Comparison of ENCODE assay signal across 8 cellular contexts in genomic region chr15:68352401-68353062, GRCh38.
DNase-seq lines count a peak whose midpoint lies in the region; TF ChIP-seq lines count a peak whose summit lies in the region.

No MANE protein-coding gene starts in this region.

- no peak for TF ChIP-seq POLR2A in tibial nerve (IDR thresholded peaks at IDR 0.05)

- no peak for TF ChIP-seq CTCF in MCF 10A (IDR thresholded peaks at IDR 0.05; ENCODE audit: unreplicated experiment)
- no peak for TF ChIP-seq CTCF in tibial nerve (IDR thresholded peaks at IDR 0.05)

- no peaks in the 10 kb centered on the region for H3K36me3 ChIP-seq in SJSA1
- no peaks in the 10 kb centered on the region for H3K36me3 ChIP-seq in mesodermal cell (ENCODE audit: control insufficient read depth, insufficient read depth, low read length)
- H3K36me3 ChIP-seq in tibial nerve, result no peaks in the 10 kb centered on the region

- no peaks in the 10 kb centered on the region for H3K9me3 Mint-ChIP-seq in MCF 10A (ENCODE audit: unreplicated experiment)

- H3K27me3 ChIP-seq in SJSA1 (replicated peaks), result no peaks in the 10 kb centered on the region
- no peaks in the 10 kb centered on the region for H3K27me3 ChIP-seq in tibial nerve

- POLR2A ChIA-PET in MCF 10A (lab: Yijun Ruan, JAX), result interaction anchor here (0.7 to 1.7 kb wide), 5 partner anchors 9 to 945 kb away, joined by 3 to 10 read pairs (median 3); no protein-coding TSS in a partner anchor

- peak overlapping the region; percentile 96 for H3K27ac ChIP-seq in SJSA1
- peak overlapping the region; percentile 86 for H3K27ac ChIP-seq in mesodermal cell (ENCODE audit: low read depth, low read length, severe bottlenecking)
- peak overlapping the region in 3 of 4 donors; percentile 62 to 89 (median 85) for H3K27ac ChIP-seq in tibial nerve

- H3K4me1 ChIP-seq in SJSA1 (replicated peaks) (peaks cover 58% of the 10 kb centered on the region), mesodermal cell (ENCODE audit: control insufficient read depth, insufficient read depth, low read length, poor library complexity, severe bottlenecking) (peaks cover 32% of the 10 kb centered on the region), tibial nerve (peaks cover 0 to 19% (median 2%) of the 10 kb centered on the region in 4 donors)

- H3K36me3 Mint-ChIP-seq in MCF 10A (ENCODE audit: insufficient read depth, unreplicated experiment), result no peaks in the 10 kb centered on the region

- CTCF ChIA-PET in MCF 10A (lab: Yijun Ruan, JAX), result interaction anchor here (0.5 to 1.6 kb wide), 4 partner anchors 46 to 322 kb away, joined by 3 to 6 read pairs (median 4); no protein-coding TSS in a partner anchor

- no peak overlapping the region for H3K4me3 ChIP-seq in SJSA1
- H3K4me3 ChIP-seq in mesodermal cell (ENCODE audit: extremely low read depth, insufficient read depth, low read length, poor library complexity, severe bottlenecking), result no peak overlapping the region
- H3K4me3 ChIP-seq in tibial nerve, result no peak overlapping the region

- no TSS peak for BruUV-seq in MCF 10A (replicated peaks; lab: Mats Ljungman, UMichigan)

- DNase-seq in GOT3 (lab: John Stamatoyannopoulos, UW) (peak; percentile 50), SJSA1 (ENCODE audit: low read depth in 1 of 2, low spot score in 2 of 2) (peak; percentile 92 to 94), MCF 10A (ENCODE audit: unreplicated experiment) (peak; percentile 94), tibial nerve (ENCODE audit: low spot score in 2 of 2) (peak in 1 of 2 donors; percentile 49), occipital lobe (lab: John Stamatoyannopoulos, UW) (no peak), middle frontal gyrus (ENCODE audit: extremely low spot score, low spot score) (no peak), NCI-H1436 (lab: John Stamatoyannopoulos, UW) (no peak)

- H3K4me1 Mint-ChIP-seq in MCF 10A (ENCODE audit: insufficient read depth, unreplicated experiment), result peaks cover 28% of the 10 kb centered on the region

- 88 to 89% methylated on average over 9 to 10 of the region's 10 CpGs for WGBS in mesodermal cell (ENCODE audit: insufficient coverage in 2 of 2), 2 experiments
- WGBS in tibial nerve, 2 donors, result 50 to 56% methylated on average over 10 of the region's 10 CpGs

- no peak overlapping the region for H3K4me3 Mint-ChIP-seq in MCF 10A (ENCODE audit: unreplicated experiment)

- TF ChIP-seq EP300 in tibial nerve (IDR thresholded peaks at IDR 0.05), result peak in 1 of 2 donors; percentile 49

- H3K27ac Mint-ChIP-seq in MCF 10A (ENCODE audit: low read depth, unreplicated experiment), result peak overlapping the region; percentile 80

- intact Hi-C loops in MCF 10A (cut with micrococcal nuclease), result no loop called here

- no peaks in the 10 kb centered on the region for H3K27me3 Mint-ChIP-seq in MCF 10A (ENCODE audit: insufficient read depth, unreplicated experiment)

- H3K9me3 ChIP-seq in SJSA1 (replicated peaks), result peaks cover 4% of the 10 kb centered on the region; the same call in 1 of the 2 replicates
- H3K9me3 ChIP-seq in mesodermal cell (ENCODE audit: control insufficient read depth, low read length), result peaks cover 3% of the 10 kb centered on the region
- peaks cover 0 to 9% (median 2%) of the 10 kb centered on the region in 4 donors for H3K9me3 ChIP-seq in tibial nerve

Comparison
In these comparisons a context has a peak if more than half of its experiments do, and no peak if none do; other contexts are left out.
1. DNase-seq: peak in GOT3 (single experiment), SJSA1 (2 of 2) and MCF 10A (single experiment); none in occipital lobe (single experiment), middle frontal gyrus (single experiment) and NCI-H1436 (single experiment).
2. Peak in every context shown above with its lines, with median percentiles within 50 percentile points of each other: H3K27ac ChIP-seq.